ENCODE assay signal across 8 cellular contexts in the genomic region with DNA sequence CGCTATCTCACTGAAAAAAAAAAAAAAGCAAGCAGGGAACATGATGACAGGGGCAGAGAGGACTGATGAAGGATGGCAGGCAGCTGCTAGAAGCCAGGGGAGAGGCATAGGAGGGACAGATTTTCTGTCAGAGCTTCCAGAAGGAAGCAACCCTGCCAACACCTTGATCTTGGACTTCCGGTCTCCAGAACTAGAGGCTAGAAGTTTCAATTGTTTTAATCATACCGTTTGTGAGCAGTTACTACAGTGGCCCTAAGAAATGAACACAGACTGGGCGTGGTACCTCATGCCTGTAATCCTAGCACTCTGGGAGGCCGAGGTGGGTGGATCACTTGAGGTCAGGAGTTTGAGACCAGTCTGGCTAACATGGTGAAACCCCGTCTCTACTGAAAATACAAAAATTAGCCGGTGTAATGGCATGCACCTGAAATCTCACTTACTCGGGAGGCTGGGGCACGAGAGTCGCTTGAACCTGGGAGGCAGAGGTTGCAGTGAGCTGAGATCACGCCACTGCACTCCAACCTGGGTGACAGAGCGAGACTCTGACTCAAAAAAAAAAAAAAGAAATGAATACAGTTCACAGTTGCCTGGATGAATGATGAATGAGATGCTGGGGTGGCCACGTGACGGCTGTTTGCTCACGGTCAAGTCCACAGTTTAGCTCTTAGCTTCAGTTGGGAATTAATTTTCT. TPM values are rescaled to one million over a fixed set of nuclear protein-coding genes. Genes with fewer than 3 reads are reported as not detected.
DNase-seq lines count a peak whose midpoint lies in the region; FAIRE-seq and TF ChIP-seq lines count a peak whose summit lies in the region.
"Not testable (repeated sequence)": the region's sequence is repeated elsewhere in the genome, so short reads cannot be mapped to it uniquely, and the experiment has no call there.

No MANE protein-coding gene starts in this region.

- not testable (repeated sequence) for TF ChIP-seq POLR2A in GM12891 (IDR thresholded peaks at IDR 0.05; ENCODE audit: low read depth, low read length)

- not testable (repeated sequence) for H3K9me3 Mint-ChIP-seq in T-helper 2 cell treated with Interferon-gamma antibody and Interleukin-4, amounts not matched to agents 5 μg/mL and 100 μg/mL, for 36 hours; activated T-cell treated with anti-CD3 and anti-CD28 coated beads, Interleukin-2, amount 50 U/mL, for 24 hours

- not testable (repeated sequence) for H3K4me3 Mint-ChIP-seq in T-helper 2 cell treated with Interferon-gamma antibody and Interleukin-4, amounts not matched to agents 5 μg/mL and 100 μg/mL, for 36 hours; activated T-cell treated with anti-CD3 and anti-CD28 coated beads, Interleukin-2, amount 50 U/mL, for 24 hours

- DNase-seq in AG08396 (ENCODE audit: low spot score), result peak; percentile 49
- DNase-seq in GM12891 (ENCODE audit: insufficient read length, low spot score); T-helper 2 cell treated with Interferon-gamma antibody and Interleukin-4, amounts not matched to agents 5 μg/mL and 100 μg/mL, for 36 hours (ENCODE audit: low spot score); activated T-cell treated with anti-CD3 and anti-CD28 coated beads, Interleukin-2, amount 50 U/mL, for 24 hours: not testable (repeated sequence)
- peak; percentile 75 for DNase-seq in LHCN-M2 (ENCODE audit: low read depth)
- DNase-seq in cardiac fibroblast (ENCODE audit: low read depth in 2 of 2), result peak; percentile 33 to 63
- peak; percentile 65 for DNase-seq in kidney tubule cell (ENCODE audit: low spot score)
- peak; percentile 33 for DNase-seq in renal cortical epithelial cell (ENCODE audit: low read depth)

- TF ChIP-seq CTCF in cardiac fibroblast (IDR thresholded peaks at IDR 0.05; ENCODE audit: low read depth, low read length), result not testable (repeated sequence)

- FAIRE-seq in GM12891 (lab: Jason Lieb, UNC), result peak; percentile 65

- H3K4me3 ChIP-seq in cardiac fibroblast (replicated peaks in 1 of 2; ENCODE audit: low read depth in 2 of 2, low read length in 2 of 2), result not testable (repeated sequence)

- not testable (repeated sequence) for H3K27me3 Mint-ChIP-seq in T-helper 2 cell treated with Interferon-gamma antibody and Interleukin-4, amounts not matched to agents 5 μg/mL and 100 μg/mL, for 36 hours (ENCODE audit: low read depth)
- peaks cover 16% of the 10 kb centered on the region for H3K27me3 Mint-ChIP-seq in activated T-cell treated with anti-CD3 and anti-CD28 coated beads, Interleukin-2, amount 50 U/mL, for 24 hours

- H3K27ac Mint-ChIP-seq in T-helper 2 cell treated with Interferon-gamma antibody and Interleukin-4, amounts not matched to agents 5 μg/mL and 100 μg/mL, for 36 hours, result peak overlapping the region; percentile 55
- peak overlapping the region; percentile 66 for H3K27ac Mint-ChIP-seq in activated T-cell treated with anti-CD3 and anti-CD28 coated beads, Interleukin-2, amount 50 U/mL, for 24 hours

- not testable (repeated sequence) for H3K36me3 Mint-ChIP-seq in T-helper 2 cell treated with Interferon-gamma antibody and Interleukin-4, amounts not matched to agents 5 μg/mL and 100 μg/mL, for 36 hours (ENCODE audit: low read depth); activated T-cell treated with anti-CD3 and anti-CD28 coated beads, Interleukin-2, amount 50 U/mL, for 24 hours (ENCODE audit: low read depth)

- H3K4me1 Mint-ChIP-seq in T-helper 2 cell treated with Interferon-gamma antibody and Interleukin-4, amounts not matched to agents 5 μg/mL and 100 μg/mL, for 36 hours (ENCODE audit: low read depth), result peaks cover 24% of the 10 kb centered on the region
- peaks cover 36% of the 10 kb centered on the region for H3K4me1 Mint-ChIP-seq in activated T-cell treated with anti-CD3 and anti-CD28 coated beads, Interleukin-2, amount 50 U/mL, for 24 hours (ENCODE audit: low read depth)

RNA-seq across cellular contexts. Expression of a gene that starts 18.8 kb away (rescaled TPM):
- polyA plus RNA-seq in GM12891 (2012; ENCODE audit: low read depth, missing spikeins), result 54.1 TPM
- total RNA-seq in LHCN-M2 (2014; rRNA removed), result 0.19 TPM in 1 of 2 replicates, not detected in the other
- polyA plus RNA-seq in LHCN-M2 (2012), result not detected
- not detected in 2 replicates for total RNA-seq in renal cortical epithelial cell

RNA-seq across cellular contexts. Expression of a gene that starts 25.0 kb away (rescaled TPM):
- 43.9 TPM for polyA plus RNA-seq in GM12891 (2012; ENCODE audit: low read depth, missing spikeins)
- 40.1 and 49.6 TPM in 2 replicates for total RNA-seq in LHCN-M2 (2014; rRNA removed)
- polyA plus RNA-seq in LHCN-M2 (2012), result 15.3 TPM
- total RNA-seq in renal cortical epithelial cell, result 17.0 and 53.1 TPM in 2 replicates
